20 cellular contexts compared by ENCODE assay signal in the genomic region with DNA sequence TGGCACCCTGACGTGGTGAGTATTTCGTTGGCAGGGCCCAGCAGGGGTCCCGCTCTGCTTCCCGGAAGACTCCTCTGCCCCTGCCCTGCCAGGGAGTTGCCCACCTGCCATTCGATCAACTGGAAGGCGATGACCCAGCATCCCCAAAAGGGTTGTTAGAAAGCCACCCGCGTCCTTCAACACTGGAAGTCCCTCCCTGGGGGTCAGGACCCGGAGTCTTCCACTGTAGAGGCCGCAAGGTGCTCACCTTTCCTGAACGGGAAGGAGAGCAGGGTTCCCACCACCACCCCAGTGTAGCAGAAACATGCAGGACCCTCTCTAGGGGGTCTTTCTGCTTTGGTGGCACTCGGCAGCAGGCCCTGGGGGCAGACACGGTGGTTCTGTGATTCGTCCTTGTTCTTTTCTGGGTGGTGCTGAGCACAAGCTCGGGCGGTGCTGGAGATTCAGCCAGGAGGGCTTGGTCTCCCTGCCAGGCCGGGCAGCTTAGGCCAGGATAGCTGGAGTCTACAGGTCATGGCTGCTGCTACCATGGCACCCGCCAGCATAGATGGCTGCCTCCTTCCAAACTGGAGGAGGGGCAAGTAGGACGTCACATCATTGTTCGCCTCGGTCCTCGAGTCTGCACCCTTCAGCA.
"Had no signal": no experiment of that assay in that cellular context is flagged by ENCODE, and none has a peak within 500 bp of the region (broad histone marks: within the 10 kb centered on the region; RNA-seq: fewer than 3 reads in every experiment).

No MANE protein-coding gene starts in this region.

- DNase-seq: activated B cell treated with CpG ODN at 0.5 μM for 24 hours; activated CD4-positive, alpha-beta T cell treated with anti-CD3 and anti-CD28 coated beads, Interleukin-2, amount 10 ng/mL, durations not matched to agents 24 days and 14 days; activated CD8-positive, alpha-beta memory T cell treated with anti-CD3 and anti-CD28 coated beads, Interleukin-2, amount 50 U/mL, for 4 hours; activated gamma-delta T cell; activated T-cell treated with anti-CD3 and anti-CD28 coated beads, Interleukin-2, amount 50 U/mL, for 48 hours; endodermal cell; foreskin keratinocyte; hippocampal formation; left colon; mammary epithelial cell; midbrain; stimulated activated CD4-positive, alpha-beta T cell treated with anti-CD3 and anti-CD28 coated beads, Interleukin-15, amount 100 ng/mL, for 24 hours; stimulated activated CD4-positive, alpha-beta T cell treated with anti-CD3 and anti-CD28 coated beads, Interleukin-2, amount 100 ng/mL, for 48 hours had no signal

- H3K9me3 Mint-ChIP-seq: activated B cell treated with CpG ODN at 0.5 μM for 24 hours; activated CD4-positive, alpha-beta T cell treated with anti-CD3 and anti-CD28 coated beads, Interleukin-2, amount 10 ng/mL, durations not matched to agents 24 days and 14 days; endodermal cell; stimulated activated naive CD8-positive, alpha-beta T cell treated with anti-CD3 and anti-CD28 coated beads, Interleukin-15, Interleukin-2, amounts not matched to agents 100 ng/mL and 50 ng/mL, for 24 hours had no signal

- H3K36me3 Mint-ChIP-seq: activated naive CD8-positive, alpha-beta T cell had no signal

- ATAC-seq: foreskin keratinocyte, left colon, right cardiac atrium had no signal

- H3K4me3 ChIP-seq: cardiac muscle cell, tibial nerve had no signal

- H3K27me3 Mint-ChIP-seq: activated CD4-positive, alpha-beta T cell treated with anti-CD3 and anti-CD28 coated beads, Interleukin-2, amount 10 ng/mL, durations not matched to agents 24 days and 14 days; activated naive CD8-positive, alpha-beta T cell; stimulated activated naive CD8-positive, alpha-beta T cell treated with anti-CD3 and anti-CD28 coated beads, Interleukin-15, Interleukin-2, amounts not matched to agents 100 ng/mL and 50 ng/mL, for 24 hours had no signal

- H3K27ac ChIP-seq: cardiac muscle cell, epithelial cell of prostate, foreskin keratinocyte, tibial nerve had no signal

- H3K27ac Mint-ChIP-seq: activated B cell treated with CpG ODN at 0.5 μM for 24 hours; activated CD4-positive, alpha-beta T cell treated with anti-CD3 and anti-CD28 coated beads, Interleukin-2, amount 10 ng/mL, durations not matched to agents 24 days and 14 days; activated naive CD8-positive, alpha-beta T cell; endodermal cell; progenitor cell of endocrine pancreas; stimulated activated naive CD8-positive, alpha-beta T cell treated with anti-CD3 and anti-CD28 coated beads, Interleukin-15, Interleukin-2, amounts not matched to agents 100 ng/mL and 50 ng/mL, for 24 hours had no signal

- H3K4me3 Mint-ChIP-seq: activated B cell treated with CpG ODN at 0.5 μM for 24 hours; activated CD4-positive, alpha-beta T cell treated with anti-CD3 and anti-CD28 coated beads, Interleukin-2, amount 10 ng/mL, durations not matched to agents 24 days and 14 days; activated naive CD8-positive, alpha-beta T cell; endodermal cell; stimulated activated naive CD8-positive, alpha-beta T cell treated with anti-CD3 and anti-CD28 coated beads, Interleukin-15, Interleukin-2, amounts not matched to agents 100 ng/mL and 50 ng/mL, for 24 hours had no signal

- H3K36me3 ChIP-seq: cardiac muscle cell had no signal

- H3K27me3 ChIP-seq: foreskin keratinocyte had no signal

- H3K4me1 Mint-ChIP-seq: endodermal cell had no signal

- H3K4me1 ChIP-seq: foreskin keratinocyte had no signal

- H3K9me3 ChIP-seq: tibial nerve had no signal
